Comparison of ENCODE assay signal across 15 cellular contexts in genomic region chr17:12242390-12242954, GRCh38.
"Had no signal": no experiment of that assay in that cellular context is flagged by ENCODE, and none has a peak within 500 bp of the region (broad histone marks: within the 10 kb centered on the region; RNA-seq: fewer than 3 reads in every experiment).

No MANE protein-coding gene starts in this region.

- DNase-seq: activated CD4-positive, alpha-beta T cell treated with anti-CD3 and anti-CD28 coated beads for 36 hours; activated CD4-positive, alpha-beta T cell treated with anti-CD3 and anti-CD28 coated beads, Interleukin-2, amount 50 U/mL, for 48 hours; amniotic stem cell; central memory CD4-positive, alpha-beta T cell; colonic mucosa; gastrocnemius medialis; heart left ventricle; immature natural killer cell; naive thymus-derived CD8-positive, alpha-beta T cell; ovary; stimulated activated naive CD4-positive, alpha-beta T cell; SW 1271; T-helper 2 cell; tibial artery had no signal

- H3K27ac ChIP-seq: body of pancreas, colonic mucosa, gastrocnemius medialis, ovary, tibial artery had no signal

- H3K9me3 ChIP-seq: body of pancreas, colonic mucosa, gastrocnemius medialis, heart left ventricle, ovary, tibial artery had no signal

- H3K27me3 ChIP-seq: body of pancreas, colonic mucosa, gastrocnemius medialis, heart left ventricle, ovary, tibial artery had no signal

- H3K4me1 ChIP-seq: body of pancreas, colonic mucosa, gastrocnemius medialis, heart left ventricle, tibial artery had no signal

- H3K4me3 ChIP-seq: body of pancreas, colonic mucosa, gastrocnemius medialis, heart left ventricle, ovary, tibial artery had no signal

- H3K36me3 ChIP-seq: colonic mucosa, gastrocnemius medialis, heart left ventricle, ovary, tibial artery had no signal
